1 cellular context compared by ENCODE assay signal in genomic region chr6:108850669-108851467, GRCh38.
TF ChIP-seq lines count a peak whose summit lies in the region.

No MANE protein-coding gene starts in this region.

TF ChIP-seq in HepG2, 621 proteins besides CTCF, POLR2A, EP300 and RAD21 (continued from another document and continues in another):
- no peak for TF ChIP-seq ZNF260 (CRISPR knock-in tag; IDR thresholded peaks at IDR 0.05; ENCODE audit: borderline replicate concordance, low read depth)
- TF ChIP-seq HMGA1 (CRISPR knock-in tag; conservative IDR thresholded peaks at IDR 0.05): no peak
- no peak for TF ChIP-seq ZNF18 (CRISPR knock-in tag; IDR thresholded peaks at IDR 0.05; ENCODE audit: insufficient replicate concordance)
- TF ChIP-seq ZNF253 (CRISPR knock-in tag; IDR thresholded peaks at IDR 0.05; ENCODE audit: borderline replicate concordance): no peak
- TF ChIP-seq BCL6 (CRISPR knock-in tag; IDR thresholded peaks at IDR 0.05): no peak
- no peak for TF ChIP-seq CSRNP2 (CRISPR knock-in tag; conservative IDR thresholded peaks at IDR 0.05; ENCODE audit: low read depth)
- TF ChIP-seq ZBTB21 (CRISPR knock-in tag; IDR thresholded peaks at IDR 0.05): no peak
- TF ChIP-seq TBL1XR1 (IDR thresholded peaks at IDR 0.05; ENCODE audit: borderline replicate concordance, low read length, partially characterized antibody): no peak
- TF ChIP-seq ZBTB20 (CRISPR knock-in tag; IDR thresholded peaks at IDR 0.05; ENCODE audit: borderline replicate concordance, low read depth): no peak
- no peak for TF ChIP-seq SYNCRIP (IDR thresholded peaks at IDR 0.05; ENCODE audit: insufficient read depth, low read depth, low read length)
- no peak for TF ChIP-seq HMG20A (CRISPR knock-in tag; IDR thresholded peaks at IDR 0.05; ENCODE audit: borderline replicate concordance)
- TF ChIP-seq ZNF318 (CRISPR knock-in tag; IDR thresholded peaks at IDR 0.05): no peak
- peak; percentile 60 for TF ChIP-seq ARID5B (CRISPR knock-in tag; IDR thresholded peaks at IDR 0.05)
- TF ChIP-seq ZC3H4 (CRISPR knock-in tag; IDR thresholded peaks at IDR 0.05; ENCODE audit: borderline replicate concordance): no peak
- TF ChIP-seq ZNF558 (CRISPR knock-in tag; IDR thresholded peaks at IDR 0.05; ENCODE audit: borderline replicate concordance): no peak
- no peak for TF ChIP-seq MIXL1 (CRISPR knock-in tag; IDR thresholded peaks at IDR 0.05)
- no peak for TF ChIP-seq ZNF101 (CRISPR knock-in tag; IDR thresholded peaks at IDR 0.05; ENCODE audit: borderline replicate concordance, low read depth)
- no peak for TF ChIP-seq RNF2 (conservative IDR thresholded peaks at IDR 0.05; ENCODE audit: low read depth)
- TF ChIP-seq NFRKB (IDR thresholded peaks at IDR 0.05): no peak
- TF ChIP-seq SP4 (CRISPR knock-in tag; IDR thresholded peaks at IDR 0.05): no peak
- no peak for TF ChIP-seq ZBTB7B (CRISPR knock-in tag; IDR thresholded peaks at IDR 0.05)
- TF ChIP-seq ZHX1 (CRISPR knock-in tag; IDR thresholded peaks at IDR 0.05; ENCODE audit: low read depth): no peak
- TF ChIP-seq NONO (IDR thresholded peaks at IDR 0.05): no peak
- TF ChIP-seq NONO (CRISPR knock-in tag; conservative IDR thresholded peaks at IDR 0.05): no peak
- no peak for TF ChIP-seq SNAPC5 (CRISPR knock-in tag; IDR thresholded peaks at IDR 0.05; ENCODE audit: borderline replicate concordance)
- no peak; the same call in 1 of the 2 replicates for TF ChIP-seq POGZ (CRISPR knock-in tag; IDR thresholded peaks at IDR 0.05)
- no peak for TF ChIP-seq KLF11 (CRISPR knock-in tag; IDR thresholded peaks at IDR 0.05)
- TF ChIP-seq ZFP82 (CRISPR knock-in tag; IDR thresholded peaks at IDR 0.05; ENCODE audit: borderline replicate concordance): no peak
- TF ChIP-seq GTF3A (CRISPR knock-in tag; conservative IDR thresholded peaks at IDR 0.05): no peak
- no peak for TF ChIP-seq PITX1 (CRISPR knock-in tag; IDR thresholded peaks at IDR 0.05)
- no peak for TF ChIP-seq STAG1 (CRISPR knock-in tag; IDR thresholded peaks at IDR 0.05)
- TF ChIP-seq ZNF276 (CRISPR knock-in tag; IDR thresholded peaks at IDR 0.05; ENCODE audit: low read depth): no peak
- no peak for TF ChIP-seq ZZZ3 (CRISPR knock-in tag; IDR thresholded peaks at IDR 0.05; ENCODE audit: borderline replicate concordance)
- no peak for TF ChIP-seq CCAR2 (optimal IDR thresholded peaks at IDR 0.05; ENCODE audit: low read depth, low read length)
- TF ChIP-seq ZSCAN21 (CRISPR knock-in tag; IDR thresholded peaks at IDR 0.05; ENCODE audit: borderline replicate concordance): no peak
- TF ChIP-seq ZNF549 (CRISPR knock-in tag; IDR thresholded peaks at IDR 0.05): no peak
- TF ChIP-seq ZNF574 (CRISPR knock-in tag; IDR thresholded peaks at IDR 0.05): no peak
- no peak for TF ChIP-seq SATB2 (CRISPR knock-in tag; IDR thresholded peaks at IDR 0.05)
